In genomic region chr15:64893481-64894394, GRCh38 we compare ENCODE assay signal across 8 cellular contexts. TPM values are rescaled to one million over a fixed set of nuclear protein-coding genes. Genes with fewer than 3 reads are reported as not detected.
DNase-seq lines count a peak whose midpoint lies in the region; ATAC-seq and TF ChIP-seq lines count a peak whose summit lies in the region.

No MANE protein-coding gene starts in this region.

- peak; percentile 100 for DNase-seq in NOMO-1 treated with DMSO at 0.1 percent for 48 hours (lab: John Stamatoyannopoulos, UW; ENCODE audit: unreplicated experiment)
- DNase-seq in activated T-cell treated with anti-CD3 and anti-CD28 coated beads, Interleukin-2, amount 50 U/mL, for 1 hour = peak; percentile 94
- DNase-seq in esophagus muscularis mucosa (ENCODE audit: extremely low spot score) = peak; percentile 98
- DNase-seq in stimulated activated CD8-positive, alpha-beta memory T cell treated with anti-CD3 and anti-CD28 coated beads, Interleukin-4, amount 100 ng/mL, for 24 hours (ENCODE audit: low read depth) = peak; percentile 94
- no peak for DNase-seq in RKO (ENCODE audit: low spot score)

- TF ChIP-seq POLR2A in esophagus muscularis mucosa (IDR thresholded peaks at IDR 0.05; ENCODE audit: low read depth) = no peak

- H3K4me3 ChIP-seq in esophagus muscularis mucosa (peak overlapping the region; percentile 37 to 54 (median 40)), mucosa of stomach (ENCODE audit: low read length) (no peak overlapping the region)

- no peaks in the 10 kb centered on the region for H3K36me3 ChIP-seq in esophagus muscularis mucosa
- H3K36me3 ChIP-seq in mucosa of stomach (ENCODE audit: control insufficient read depth, insufficient read depth, low read length) = no peaks in the 10 kb centered on the region

- H3K27me3 ChIP-seq in esophagus muscularis mucosa (no peaks in the 10 kb centered on the region), mucosa of stomach (ENCODE audit: control insufficient read depth, insufficient read depth, low read length) (no peaks in the 10 kb centered on the region)

- TF ChIP-seq EP300 in esophagus muscularis mucosa (IDR thresholded peaks at IDR 0.05) = no peak

- H3K9ac ChIP-seq in mucosa of stomach (ENCODE audit: low read length) = peak overlapping the region; percentile 61

- intact Hi-C loops in esophagus muscularis mucosa (cut with DNase I) = no loop called here

- H3K9me3 ChIP-seq in esophagus muscularis mucosa (no peaks in the 10 kb centered on the region), mucosa of stomach (ENCODE audit: control insufficient read depth, low read length) (no peaks in the 10 kb centered on the region)

- peak overlapping the region; percentile 73 to 81 (median 78) for H3K27ac ChIP-seq in esophagus muscularis mucosa (replicated peaks in 1 of 4)

- H3K4me1 ChIP-seq in esophagus muscularis mucosa = peaks cover 60% of the 10 kb centered on the region in 4 donors
- H3K4me1 ChIP-seq in mucosa of stomach (ENCODE audit: control insufficient read depth, insufficient read depth, low read length) = peaks cover 42% of the 10 kb centered on the region

- 36% methylated on average over 23 of the region's 44 CpGs for WGBS in esophagus muscularis mucosa

- ATAC-seq in GM18508 (IDR thresholded peaks at IDR 0.05; ENCODE audit: insufficient read depth, unreplicated experiment) = peak; percentile 32
- ATAC-seq in HG02938 (IDR thresholded peaks at IDR 0.05; ENCODE audit: unreplicated experiment) = peak; percentile 48

- no peak for TF ChIP-seq CTCF in esophagus muscularis mucosa (IDR thresholded peaks at IDR 0.05)

RNA-seq across cellular contexts. Expression of gene ANKDD1A, which starts 18.0 kb away (rescaled TPM):
- total RNA-seq in esophagus muscularis mucosa = 10 to 100 TPM in 3 of 4 donors, 1 to 10 TPM in 1; 10.0 to 14.7 (median 11.0) TPM

RNA-seq across cellular contexts. Expression of gene PLEKHO2, which starts 52.0 kb away (rescaled TPM):
- total RNA-seq in esophagus muscularis mucosa = 100 to 1,000 TPM in 1 of 4 donors, 10 to 100 TPM in 3; 41.5 to 103 (median 51.2) TPM
